In the genomic region with DNA sequence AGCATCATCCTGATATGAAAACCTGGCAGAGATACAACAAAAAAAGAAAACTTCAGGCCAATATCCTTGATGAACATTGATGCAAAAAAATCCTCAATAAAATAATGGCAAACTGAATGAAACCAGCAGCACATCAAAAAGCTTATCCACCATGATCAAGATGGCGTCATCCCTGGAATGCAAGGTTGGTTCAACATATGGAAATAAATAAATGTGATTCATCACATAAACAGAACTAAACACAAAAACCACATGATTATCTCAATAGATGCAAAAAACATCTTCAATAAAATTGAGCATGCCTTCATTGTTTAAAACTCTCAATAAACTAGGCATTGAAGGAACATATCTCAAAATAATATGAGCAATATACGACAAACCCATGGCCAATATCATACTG, we compare ENCODE assay signal across 7 cellular contexts.
DNase-seq lines count a peak whose midpoint lies in the region; FAIRE-seq and TF ChIP-seq lines count a peak whose summit lies in the region.
"Not testable (repeated sequence)": the region's sequence is repeated elsewhere in the genome, so short reads cannot be mapped to it uniquely, and the experiment has no call there.

No MANE protein-coding gene starts in this region.

- peak; percentile 12 for FAIRE-seq in GM18507 (lab: Jason Lieb, UNC)

- not testable (repeated sequence) for TF ChIP-seq POLR2A in erythroblast (IDR thresholded peaks at IDR 0.05; ENCODE audit: low read length)

- DNase-seq in COR-L47 (lab: John Stamatoyannopoulos, UW) (peak; percentile 0), M059J (ENCODE audit: low read depth) (peak; percentile 5), NCI-H2227 (lab: John Stamatoyannopoulos, UW; ENCODE audit: unreplicated experiment) (peak; percentile 5), amniotic epithelial cell (ENCODE audit: low read depth) (peak; percentile 6), erythroblast (lab: John Stamatoyannopoulos, UW) (peak; percentile 25 to 43), myocyte (ENCODE audit: low read depth) (peak; percentile 5)
- not testable (repeated sequence) for DNase-seq in GM18507 (ENCODE audit: extremely low spot score, insufficient read length, low read depth)
